ENCODE assay signal across 12 cellular contexts in the genomic region with DNA sequence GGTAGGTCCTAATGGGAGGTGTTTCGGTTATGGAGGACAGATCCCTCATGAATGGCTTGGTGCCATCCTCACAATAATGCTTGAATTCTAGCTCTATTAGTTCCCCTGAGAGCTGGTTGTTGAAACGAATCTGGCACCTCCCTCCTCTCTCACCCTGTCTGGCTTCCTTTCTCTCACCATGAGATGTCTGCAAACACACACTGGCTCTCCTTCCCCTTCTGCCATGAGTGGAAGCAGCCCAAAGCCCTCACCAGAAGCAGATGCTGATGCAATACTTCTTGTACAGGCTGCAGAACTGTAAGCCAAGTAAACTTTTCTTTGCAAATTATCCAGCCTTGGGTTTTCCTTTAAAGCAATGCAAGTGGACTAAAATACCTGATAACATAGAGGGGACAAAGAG.
DNase-seq lines count a peak whose midpoint lies in the region; ATAC-seq and TF ChIP-seq lines count a peak whose summit lies in the region.
"Had no signal": no experiment of that assay in that cellular context is flagged by ENCODE, and none has a peak within 500 bp of the region (broad histone marks: within the 10 kb centered on the region; RNA-seq: fewer than 3 reads in every experiment).

No MANE protein-coding gene starts in this region.

- H3K4me1 Mint-ChIP-seq in activated T-helper 1 cell treated with anti-CD3 and anti-CD28 coated beads, Interleukin-12 subunit alpha, Interleukin-12 subunit beta, Interleukin-2, Interleukin-4 antibody, amounts not matched to agents 30 ng/mL and 10 ng/mL and 1 ng/mL, durations not matched to agents 14 hours and 24 hours and 36 hours (ENCODE audit: low read depth): no peaks in the 10 kb centered on the region

- no peak overlapping the region for H3K4me3 ChIP-seq in fibroblast of the aortic adventitia (ENCODE audit: low read depth, low read length)
- H3K4me3 ChIP-seq: SJCRH30 had no signal

- TF ChIP-seq CTCF in fibroblast of the aortic adventitia (IDR thresholded peaks at IDR 0.05; ENCODE audit: insufficient read depth, low read length): no peak
- TF ChIP-seq CTCF in GM13977 (IDR thresholded peaks at IDR 0.05; ENCODE audit: extremely low read depth, insufficient read depth, missing control alignments): no peak

- H3K36me3 Mint-ChIP-seq in activated T-helper 1 cell treated with anti-CD3 and anti-CD28 coated beads, Interleukin-12 subunit alpha, Interleukin-12 subunit beta, Interleukin-2, Interleukin-4 antibody, amounts not matched to agents 30 ng/mL and 10 ng/mL and 1 ng/mL, durations not matched to agents 14 hours and 24 hours and 36 hours (ENCODE audit: low read depth): no peaks in the 10 kb centered on the region

- intact Hi-C loops in left ventricle myocardium superior (cut with micrococcal nuclease): no loop called here
- intact Hi-C loops in cardiac septum (cut with DNase I): loop anchor here (2.0 kb wide), 1 partner anchor 22 kb away; no protein-coding TSS in a partner anchor
- intact Hi-C loops in activated T-helper 1 cell treated with anti-CD3 and anti-CD28 coated beads, Interleukin-12 subunit alpha, Interleukin-12 subunit beta, Interleukin-2, Interleukin-4 antibody, amounts not matched to agents 30 ng/mL and 10 ng/mL and 1 ng/mL, durations not matched to agents 14 hours and 24 hours and 36 hours (cut with micrococcal nuclease): no loop called here

- H3K27me3 Mint-ChIP-seq in activated T-helper 1 cell treated with anti-CD3 and anti-CD28 coated beads, Interleukin-12 subunit alpha, Interleukin-12 subunit beta, Interleukin-2, Interleukin-4 antibody, amounts not matched to agents 30 ng/mL and 10 ng/mL and 1 ng/mL, durations not matched to agents 14 hours and 24 hours and 36 hours (ENCODE audit: insufficient read depth): no peaks in the 10 kb centered on the region

- H3K4me3 Mint-ChIP-seq in activated T-helper 1 cell treated with anti-CD3 and anti-CD28 coated beads, Interleukin-12 subunit alpha, Interleukin-12 subunit beta, Interleukin-2, Interleukin-4 antibody, amounts not matched to agents 30 ng/mL and 10 ng/mL and 1 ng/mL, durations not matched to agents 14 hours and 24 hours and 36 hours: no peak overlapping the region

- DNase-seq in left ventricle myocardium superior (no peak), cardiac septum (ENCODE audit: low spot score) (no peak), OCI-M1 (lab: John Stamatoyannopoulos, UW) (peak; percentile 28), fibroblast of the aortic adventitia (ENCODE audit: low read depth) (peak; percentile 52), cerebellar nuclear complex (lab: John Stamatoyannopoulos, UW) (no peak), GM13977 (ENCODE audit: low spot score) (no peak)
- no peak for DNase-seq in activated T-helper 1 cell treated with anti-CD3 and anti-CD28 coated beads, Interleukin-12 subunit alpha, Interleukin-12 subunit beta, Interleukin-2, Interleukin-4 antibody, amounts not matched to agents 30 ng/mL and 10 ng/mL and 1 ng/mL, durations not matched to agents 14 hours and 24 hours and 36 hours (ENCODE audit: low spot score)
- DNase-seq: AML-193, NCI-H1105 treated with DMSO at 0.1 percent for 48 hours, NCI-H2029, NCI-H510A treated with DMSO at 0.1 percent for 48 hours, SJCRH30 had no signal

- in situ Hi-C loops in GM13977 (cut with MboI; ENCODE audit: low pct_unique_long_range_greater_than_20kb, low sequenced_read_pairs, unreplicated experiment): no loop called here

- peak; percentile 78 for ATAC-seq in left ventricle myocardium superior

- no peaks in the 10 kb centered on the region for H3K9me3 Mint-ChIP-seq in activated T-helper 1 cell treated with anti-CD3 and anti-CD28 coated beads, Interleukin-12 subunit alpha, Interleukin-12 subunit beta, Interleukin-2, Interleukin-4 antibody, amounts not matched to agents 30 ng/mL and 10 ng/mL and 1 ng/mL, durations not matched to agents 14 hours and 24 hours and 36 hours

- H3K27ac Mint-ChIP-seq in activated T-helper 1 cell treated with anti-CD3 and anti-CD28 coated beads, Interleukin-12 subunit alpha, Interleukin-12 subunit beta, Interleukin-2, Interleukin-4 antibody, amounts not matched to agents 30 ng/mL and 10 ng/mL and 1 ng/mL, durations not matched to agents 14 hours and 24 hours and 36 hours: no peak overlapping the region

Comparison
In these comparisons a context has a peak if more than half of its experiments do, and no peak if none do; other contexts are left out.
1. DNase-seq: peak in OCI-M1 (single experiment) and fibroblast of the aortic adventitia (single experiment); none in left ventricle myocardium superior (single experiment), cardiac septum (single experiment), activated T-helper 1 cell treated with anti-CD3 and anti-CD28 coated beads, Interleukin-12 subunit alpha, Interleukin-12 subunit beta, Interleukin-2, Interleukin-4 antibody, amounts not matched to agents 30 ng/mL and 10 ng/mL and 1 ng/mL, durations not matched to agents 14 hours and 24 hours and 36 hours (single experiment), cerebellar nuclear complex (0 of 2) and GM13977 (single experiment).